9 cellular contexts compared by ENCODE assay signal in genomic region chr4:120923201-120923522, GRCh38. TPM values are rescaled to one million over a fixed set of nuclear protein-coding genes. Genes with fewer than 3 reads are reported as not detected.
A peak's percentile ranks its signal among the peaks of the same experiment; 100 is the strongest.
DNase-seq lines count a peak whose midpoint lies in the region; ATAC-seq and TF ChIP-seq lines count a peak whose summit lies in the region.
"Had no signal": no experiment of that assay in that cellular context is flagged by ENCODE, and none has a peak within 500 bp of the region (broad histone marks: within the 10 kb centered on the region; RNA-seq: fewer than 3 reads in every experiment).

No MANE protein-coding gene starts in this region.

- TF ChIP-seq CTCF in heart right ventricle (IDR thresholded peaks at IDR 0.05): no peak
- no peak for TF ChIP-seq CTCF in colonic mucosa (IDR thresholded peaks at IDR 0.05)
- no peak for TF ChIP-seq CTCF in mucosa of descending colon (IDR thresholded peaks at IDR 0.05)

- peak overlapping the region; percentile 52 to 82 (median 80) for H3K4me3 ChIP-seq in heart right ventricle
- peak overlapping the region; percentile 66 for H3K4me3 ChIP-seq in colonic mucosa
- H3K4me3 ChIP-seq in mucosa of descending colon: peak overlapping the region; percentile 67
- H3K4me3 ChIP-seq in urinary bladder (ENCODE audit: low read depth, low read length): peak overlapping the region; percentile 84

- H3K36me3 ChIP-seq in heart right ventricle: no peaks in the 10 kb centered on the region
- no peaks in the 10 kb centered on the region for H3K36me3 ChIP-seq in colonic mucosa
- H3K36me3 ChIP-seq in mucosa of descending colon (ENCODE audit: low read depth): no peaks in the 10 kb centered on the region
- no peaks in the 10 kb centered on the region for H3K36me3 ChIP-seq in urinary bladder (ENCODE audit: insufficient read depth)

- H3K4me1 ChIP-seq in heart right ventricle: peaks cover 0 to 44% (median 34%) of the 10 kb centered on the region in 9 donors
- no peaks in the 10 kb centered on the region for H3K4me1 ChIP-seq in colonic mucosa
- H3K4me1 ChIP-seq in mucosa of descending colon (ENCODE audit: low read depth): peaks cover 4% of the 10 kb centered on the region
- no peaks in the 10 kb centered on the region for H3K4me1 ChIP-seq in urinary bladder (ENCODE audit: insufficient read depth)

- H3K9me3 ChIP-seq in heart right ventricle (no peaks in the 10 kb centered on the region), colonic mucosa (no peaks in the 10 kb centered on the region), mucosa of descending colon (no peaks in the 10 kb centered on the region)

- 15 to 18% methylated on average over 12 of the region's 12 CpGs for WGBS in heart right ventricle, 2 donors
- WGBS in urinary bladder: 18% methylated on average over 12 of the region's 12 CpGs

- ATAC-seq in heart right ventricle (no peak), Right ventricle myocardium inferior (no peak), mucosa of descending colon (no peak), GM21576 (IDR thresholded peaks at IDR 0.05; ENCODE audit: unreplicated experiment) (no peak), HG03378 (IDR thresholded peaks at IDR 0.05; ENCODE audit: unreplicated experiment) (no peak)

- DNase-seq in heart right ventricle (no peak), Right ventricle myocardium inferior (ENCODE audit: missing footprints) (no peak), colonic mucosa (no peak), mucosa of descending colon (no peak), AG08395 (ENCODE audit: low spot score) (no peak)
- DNase-seq: DND-41 had no signal

- H3K27me3 ChIP-seq in heart right ventricle (peaks cover 0 to 29% (median 0%) of the 10 kb centered on the region in 7 donors), colonic mucosa (no peaks in the 10 kb centered on the region)

- intact Hi-C loops in heart right ventricle (cut with DNase I): loop anchor here in 8 of 10 donors (5.0 to 10.0 kb wide), 7 partner anchors 132 to 208 kb away; partner anchors contain the start of gene NDNF (in 3 of the 8)
- intact Hi-C loops in Right ventricle myocardium inferior (cut with DNase I): loop anchor here (5.0 kb wide), 2 partner anchors 149 to 201 kb away; partner anchors contain the start of gene NDNF
- intact Hi-C loops in colonic mucosa (cut with DNase I): no loop called here
- intact Hi-C loops in mucosa of descending colon (cut with DNase I, micrococcal nuclease): no loop called here

- H3K27ac ChIP-seq in heart right ventricle: peak overlapping the region; percentile 93 to 99 (median 96)
- H3K27ac ChIP-seq in colonic mucosa: peak overlapping the region; percentile 89
- peak overlapping the region; percentile 91 for H3K27ac ChIP-seq in urinary bladder (ENCODE audit: low read depth)

- H3K9ac ChIP-seq in colonic mucosa (ENCODE audit: low read depth in 2 of 2, low read length in 2 of 2): peak overlapping the region; percentile 70 to 85

RNA-seq across cellular contexts. Expression of gene PRDM5, which starts 0.6 kb away (rescaled TPM):
- total RNA-seq in heart right ventricle (10 to 100 TPM in 6 of 10 donors, 1 to 10 TPM in 4; 6.4 to 20.5 (median 15.2) TPM), Right ventricle myocardium inferior (7.4 TPM), colonic mucosa (1 to 10 TPM; 9.2 to 9.3 TPM), mucosa of descending colon (10 to 100 TPM in 2 of 3 donors, 1 to 10 TPM in 1; 8.7 to 12.2 (median 10.2) TPM), urinary bladder (76.5 TPM)
- polyA plus RNA-seq in heart right ventricle (1 to 10 TPM; 1.5 to 2.4 TPM), urinary bladder (3.7 TPM)

Comparison
In these comparisons a context has a peak if more than half of its experiments do, and no peak if none do; other contexts are left out.
1. intact Hi-C loops: an anchor here in heart right ventricle (5.0 to 10.0 kb wide) and Right ventricle myocardium inferior (5.0 kb wide); none called in colonic mucosa and mucosa of descending colon.